15 cellular contexts compared by ENCODE assay signal in the genomic region with DNA sequence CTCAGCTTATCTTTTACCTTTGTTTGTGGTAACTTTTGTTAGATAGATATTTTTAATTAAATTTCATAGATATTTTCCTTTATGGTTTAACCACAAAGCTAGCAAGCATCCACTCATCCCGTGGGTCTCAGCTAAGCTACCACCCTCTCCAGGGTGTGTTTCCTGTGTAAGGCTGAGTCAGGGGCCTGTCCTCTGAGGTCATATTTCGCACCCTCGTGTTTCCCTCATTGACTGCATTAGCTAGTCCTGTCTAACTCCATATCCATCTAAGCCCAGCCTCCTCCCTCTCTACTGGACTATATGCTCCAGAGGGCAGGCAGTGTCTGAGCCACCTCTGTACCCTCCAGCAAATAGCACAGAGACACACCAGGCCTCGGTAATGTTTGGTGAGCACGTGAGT. TPM values are rescaled to one million over a fixed set of nuclear protein-coding genes. Genes with fewer than 3 reads are reported as not detected.
DNase-seq lines count a peak whose midpoint lies in the region; ATAC-seq and TF ChIP-seq lines count a peak whose summit lies in the region.
"Had no signal": no experiment of that assay in that cellular context is flagged by ENCODE, and none has a peak within 500 bp of the region (broad histone marks: within the 10 kb centered on the region; RNA-seq: fewer than 3 reads in every experiment).

No MANE protein-coding gene starts in this region.

- no peaks in the 10 kb centered on the region for H3K27me3 Mint-ChIP-seq in HFFc6 (ENCODE audit: insufficient read depth)
- H3K27me3 Mint-ChIP-seq in activated CD8-positive, alpha-beta T cell treated with anti-CD3 and anti-CD28 coated beads, Interleukin-2, amount 10 ng/mL, durations not matched to agents 7 days and 5 days (ENCODE audit: low read depth): no peaks in the 10 kb centered on the region
- no peaks in the 10 kb centered on the region for H3K27me3 Mint-ChIP-seq in Calu3 (ENCODE audit: unreplicated experiment)
- H3K27me3 Mint-ChIP-seq: CD4-positive, CD25-positive, alpha-beta regulatory T cell had no signal

- H3K4me1 Mint-ChIP-seq in HFFc6 (ENCODE audit: low read depth): peaks cover 26% of the 10 kb centered on the region
- H3K4me1 Mint-ChIP-seq in activated CD8-positive, alpha-beta T cell treated with anti-CD3 and anti-CD28 coated beads, Interleukin-2, amount 10 ng/mL, durations not matched to agents 7 days and 5 days (ENCODE audit: low read depth): peaks cover 25% of the 10 kb centered on the region
- H3K4me1 Mint-ChIP-seq in Calu3 (ENCODE audit: low read depth, unreplicated experiment): no peaks in the 10 kb centered on the region
- H3K4me1 Mint-ChIP-seq: CD4-positive, CD25-positive, alpha-beta regulatory T cell had no signal

- H3K36me3 Mint-ChIP-seq in HFFc6 (ENCODE audit: low read depth) (peaks cover 33% of the 10 kb centered on the region), Calu3 (ENCODE audit: insufficient read depth, unreplicated experiment) (no peaks in the 10 kb centered on the region)
- H3K36me3 Mint-ChIP-seq in activated CD8-positive, alpha-beta T cell treated with anti-CD3 and anti-CD28 coated beads, Interleukin-2, amount 10 ng/mL, durations not matched to agents 7 days and 5 days (ENCODE audit: low read depth): peaks cover 34% of the 10 kb centered on the region

- intact Hi-C loops in Calu3 (cut with micrococcal nuclease; ENCODE audit: unreplicated experiment): loop anchor here (5.0 kb wide), 1 partner anchor 210 kb away; no protein-coding TSS in a partner anchor

- CTCF ChIA-PET in activated CD8-positive, alpha-beta T cell treated with anti-CD3 and anti-CD28 coated beads, Interleukin-2, amount 10 ng/mL, durations not matched to agents 7 days and 5 days (lab: Charles Lee): interaction anchor here (0.6 to 7.6 kb wide), 12 partner anchors 9 to 316 kb away, joined by 3 to 46 read pairs (median 4); no protein-coding TSS in a partner anchor
- CTCF ChIA-PET in Calu3 (lab: Charles Lee): no interaction called here

- no peaks in the 10 kb centered on the region for H3K9me3 Mint-ChIP-seq in HFFc6
- no peaks in the 10 kb centered on the region for H3K9me3 Mint-ChIP-seq in activated CD8-positive, alpha-beta T cell treated with anti-CD3 and anti-CD28 coated beads, Interleukin-2, amount 10 ng/mL, durations not matched to agents 7 days and 5 days (ENCODE audit: insufficient read depth)
- H3K9me3 Mint-ChIP-seq in Calu3 (ENCODE audit: low read depth, unreplicated experiment): no peaks in the 10 kb centered on the region
- H3K9me3 Mint-ChIP-seq: CD4-positive, CD25-positive, alpha-beta regulatory T cell had no signal

- H3K4me3 Mint-ChIP-seq in HFFc6 (peak overlapping the region; percentile 20; the same call in 1 of the 2 replicates), Calu3 (ENCODE audit: low read depth, unreplicated experiment) (no peak overlapping the region)
- no peak overlapping the region for H3K4me3 Mint-ChIP-seq in activated CD8-positive, alpha-beta T cell treated with anti-CD3 and anti-CD28 coated beads, Interleukin-2, amount 10 ng/mL, durations not matched to agents 7 days and 5 days
- H3K4me3 Mint-ChIP-seq: CD4-positive, CD25-positive, alpha-beta regulatory T cell had no signal

- DNase-seq in AG08396 (ENCODE audit: low spot score) (peak; percentile 14), HFFc6 (peak; percentile 28), fibroblast of the aortic adventitia (ENCODE audit: low read depth) (peak; percentile 34), Calu3 (no peak), DMS153 treated with DMSO at 0.1 percent for 48 hours (lab: John Stamatoyannopoulos, UW; ENCODE audit: unreplicated experiment) (no peak)
- peak; percentile 30 for DNase-seq in activated CD8-positive, alpha-beta T cell treated with anti-CD3 and anti-CD28 coated beads, Interleukin-2, amount 10 ng/mL, durations not matched to agents 7 days and 5 days
- DNase-seq: anterior cingulate cortex; CD4-positive, CD25-positive, alpha-beta regulatory T cell; effector memory CD4-positive, alpha-beta T cell; lower lobe of right lung; NCI-H2171 treated with DMSO at 0.1 percent for 48 hours; testis had no signal

- peak overlapping the region; percentile 80 for H3K27ac Mint-ChIP-seq in HFFc6
- H3K27ac Mint-ChIP-seq in activated CD8-positive, alpha-beta T cell treated with anti-CD3 and anti-CD28 coated beads, Interleukin-2, amount 10 ng/mL, durations not matched to agents 7 days and 5 days: peak overlapping the region; percentile 62
- H3K27ac Mint-ChIP-seq in Calu3 (ENCODE audit: unreplicated experiment): no peak overlapping the region
- H3K27ac Mint-ChIP-seq: CD4-positive, CD25-positive, alpha-beta regulatory T cell had no signal

- H3K4me3 ChIP-seq in fibroblast of the aortic adventitia (ENCODE audit: low read depth, low read length): no peak overlapping the region
- H3K4me3 ChIP-seq: lower lobe of right lung, skin epidermis, testis had no signal

- no peak for TF ChIP-seq CTCF in HFFc6 (IDR thresholded peaks at IDR 0.05)
- no peak for TF ChIP-seq CTCF in fibroblast of the aortic adventitia (IDR thresholded peaks at IDR 0.05; ENCODE audit: insufficient read depth, low read length)
- no peak for TF ChIP-seq CTCF in Calu3 (IDR thresholded peaks at IDR 0.05; ENCODE audit: unreplicated experiment)

- peak; percentile 26 for ATAC-seq in activated CD8-positive, alpha-beta T cell treated with anti-CD3 and anti-CD28 coated beads, Interleukin-2, amount 10 ng/mL, durations not matched to agents 7 days and 5 days
- ATAC-seq in GM18517 (IDR thresholded peaks at IDR 0.05; ENCODE audit: unreplicated experiment) (no peak), GM19455 (IDR thresholded peaks at IDR 0.05; ENCODE audit: unreplicated experiment) (no peak)
- ATAC-seq: lower lobe of right lung had no signal

- BruUV-seq in Calu3 (replicated peaks; lab: Mats Ljungman, UMichigan): no TSS peak

- POLR2A ChIA-PET in activated CD8-positive, alpha-beta T cell treated with anti-CD3 and anti-CD28 coated beads, Interleukin-2, amount 10 ng/mL, durations not matched to agents 7 days and 5 days (lab: Charles Lee): interaction anchor here (1.3 kb wide), 1 partner anchor 209 kb away, joined by 3 read pairs; no protein-coding TSS in a partner anchor

RNA-seq across cellular contexts. Expression of a gene that starts 16.7 kb away (rescaled TPM):
- 1 to 10 TPM; 5.4 to 7.0 (median 6.0) TPM for total RNA-seq in HFFc6 (2021; fragmentation: NEBNext Ultra II Directional; extraction: Animal tissue kit (Norgen Biotek cat#: 25700))
- total RNA-seq in activated CD8-positive, alpha-beta T cell treated with anti-CD3 and anti-CD28 coated beads, Interleukin-2, amount 10 ng/mL, durations not matched to agents 7 days and 5 days: 10 to 100 TPM; 16.6 to 19.0 TPM
- total RNA-seq in fibroblast of the aortic adventitia (ENCODE audit: low replicate concordance): 14.5 and 28.0 TPM in 2 replicates
- 18.4 and 20.1 TPM in 2 replicates for total RNA-seq in Calu3 (2022)

RNA-seq across cellular contexts. Expression of a gene that starts 16.9 kb away (rescaled TPM):
- total RNA-seq in HFFc6 (2021; fragmentation: NEBNext Ultra II Directional; extraction: Animal tissue kit (Norgen Biotek cat#: 25700)): 100 to 1,000 TPM; 152 to 190 (median 168) TPM
- total RNA-seq in activated CD8-positive, alpha-beta T cell treated with anti-CD3 and anti-CD28 coated beads, Interleukin-2, amount 10 ng/mL, durations not matched to agents 7 days and 5 days: 100 to 1,000 TPM; 149 to 156 TPM
- total RNA-seq in fibroblast of the aortic adventitia (ENCODE audit: low replicate concordance) (7.2 and 43.5 TPM in 2 replicates), Calu3 (2022) (195 and 209 TPM in 2 replicates)

RNA-seq across cellular contexts. Expression of a gene that starts 56.6 kb away (rescaled TPM):
- 1 to 10 TPM; 7.6 to 8.9 (median 8.4) TPM for total RNA-seq in HFFc6 (2021; fragmentation: NEBNext Ultra II Directional; extraction: Animal tissue kit (Norgen Biotek cat#: 25700))
- total RNA-seq in activated CD8-positive, alpha-beta T cell treated with anti-CD3 and anti-CD28 coated beads, Interleukin-2, amount 10 ng/mL, durations not matched to agents 7 days and 5 days: 10 to 100 TPM; 15.8 to 16.7 TPM
- 2.9 and 5.2 TPM in 2 replicates for total RNA-seq in fibroblast of the aortic adventitia (ENCODE audit: low replicate concordance)
- 11.4 and 14.2 TPM in 2 replicates for total RNA-seq in Calu3 (2022)

Comparison
In these comparisons a context has a peak if more than half of its experiments do, and no peak if none do; other contexts are left out.
1. DNase-seq: peak in AG08396 (single experiment), HFFc6 (single experiment), activated CD8-positive, alpha-beta T cell treated with anti-CD3 and anti-CD28 coated beads, Interleukin-2, amount 10 ng/mL, durations not matched to agents 7 days and 5 days (single experiment) and fibroblast of the aortic adventitia (single experiment); none in Calu3 (single experiment) and DMS153 treated with DMSO at 0.1 percent for 48 hours (single experiment).